ENCODE assay signal across 8 cellular contexts in the genomic region with DNA sequence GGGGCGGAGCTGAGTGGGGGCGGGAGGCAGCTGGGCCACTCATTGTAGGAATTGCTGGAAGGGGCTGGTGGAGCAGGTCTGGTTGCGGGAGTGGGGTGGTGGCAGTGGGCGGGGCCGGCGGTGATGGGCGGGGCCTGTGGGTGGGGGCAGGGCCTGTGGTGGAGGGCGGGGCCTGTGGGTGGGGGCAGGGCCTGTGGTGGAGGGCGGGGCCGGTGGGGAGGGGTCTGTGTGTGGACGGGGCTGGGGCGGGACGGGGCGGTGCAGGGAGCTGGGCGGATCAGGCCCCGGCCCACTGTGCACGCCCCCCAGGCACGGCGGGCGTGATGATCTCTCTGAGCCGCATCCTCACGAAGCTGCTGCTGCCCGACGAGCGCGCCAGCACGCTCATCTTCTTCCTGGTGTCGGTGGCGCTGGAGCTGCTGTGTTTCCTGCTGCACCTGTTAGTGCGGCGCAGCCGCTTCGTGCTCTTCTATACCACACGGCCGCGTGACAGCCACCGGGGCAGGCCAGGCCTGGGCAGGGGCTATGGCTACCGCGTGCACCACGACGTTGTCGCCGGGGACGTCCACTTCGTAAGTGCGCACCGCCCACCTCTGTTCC. TPM values are rescaled to one million over a fixed set of nuclear protein-coding genes. Genes with fewer than 3 reads are reported as not detected.
DNase-seq lines count a peak whose midpoint lies in the region; ATAC-seq and TF ChIP-seq lines count a peak whose summit lies in the region.

No MANE protein-coding gene starts in this region.

- no peaks in the 10 kb centered on the region for H4K20me1 ChIP-seq in DOHH2 (ENCODE audit: control insufficient read depth, insufficient read depth, low read depth, low read length)

- ATAC-seq in GM21825 (IDR thresholded peaks at IDR 0.05; ENCODE audit: unreplicated experiment): no peak

- H3K27ac ChIP-seq in DOHH2 (ENCODE audit: low read depth, low read length) (no peak overlapping the region), tibial artery (no peak overlapping the region), stomach (no peak overlapping the region)

- H3K4me3 ChIP-seq in DOHH2 (ENCODE audit: low read length): peak overlapping the region; percentile 76
- no peak overlapping the region for H3K4me3 ChIP-seq in tibial artery
- peak overlapping the region in 2 of 4 donors; percentile 9 to 22 for H3K4me3 ChIP-seq in stomach

- DNase-seq in NCI-H1048 (lab: John Stamatoyannopoulos, UW) (peak; percentile 70), left kidney (ENCODE audit: low read depth, low spot score) (peak; percentile 83), tibial artery (no peak), stomach (no peak)
- DNase-seq in activated T-cell treated with anti-CD3 and anti-CD28 coated beads, Interleukin-2, amount 50 U/mL, for 1 hour: peak; percentile 74
- peak; percentile 61 for DNase-seq in stimulated activated naive CD4-positive, alpha-beta T cell treated with Interleukin-2 at 50 U/mL for 16 hours (lab: John Stamatoyannopoulos, UW)

- TF ChIP-seq POLR2A in stomach (IDR thresholded peaks at IDR 0.05): no peak

- H3K9me2 ChIP-seq in DOHH2 (replicated peaks; ENCODE audit: control insufficient read depth, low read length): no peaks in the 10 kb centered on the region

- no peak for TF ChIP-seq EP300 in stomach (IDR thresholded peaks at IDR 0.05)

- H3K9me3 ChIP-seq in DOHH2 (ENCODE audit: control insufficient read depth, insufficient read depth, low read length) (no peaks in the 10 kb centered on the region), tibial artery (no peaks in the 10 kb centered on the region), stomach (no peaks in the 10 kb centered on the region)

- no peaks in the 10 kb centered on the region for H3K79me2 ChIP-seq in DOHH2 (ENCODE audit: control insufficient read depth, low read length)

- WGBS in stomach, 5 donors: 21 to 48% (median 35%) methylated on average over 7 to 47 of the region's 47 CpGs

- H3K4me1 ChIP-seq in DOHH2 (ENCODE audit: control insufficient read depth, low read length): peaks cover 15% of the 10 kb centered on the region
- no peaks in the 10 kb centered on the region for H3K4me1 ChIP-seq in tibial artery
- peaks cover 0 to 14% (median 3%) of the 10 kb centered on the region in 4 donors for H3K4me1 ChIP-seq in stomach

- no peak for TF ChIP-seq CTCF in DOHH2 (IDR thresholded peaks at IDR 0.05; ENCODE audit: low read depth, low read length, poor library complexity, severe bottlenecking)
- no peak for TF ChIP-seq CTCF in tibial artery (IDR thresholded peaks at IDR 0.05)
- TF ChIP-seq CTCF in stomach (IDR thresholded peaks at IDR 0.05): no peak

- H3F3A ChIP-seq in DOHH2 (ENCODE audit: control insufficient read depth, insufficient read depth): no peaks in the 10 kb centered on the region

- H3K4me2 ChIP-seq in DOHH2 (ENCODE audit: low read length): peak overlapping the region; percentile 95

- H3K36me3 ChIP-seq in DOHH2 (ENCODE audit: control insufficient read depth, low read length) (no peaks in the 10 kb centered on the region), tibial artery (no peaks in the 10 kb centered on the region), stomach (no peaks in the 10 kb centered on the region)

- intact Hi-C loops in tibial artery (cut with DNase I; ENCODE audit: low total_unique reads): no loop called here
- intact Hi-C loops in stomach (cut with DNase I; ENCODE audit: low total_unique reads): no loop called here

- H3K27me3 ChIP-seq in DOHH2 (ENCODE audit: control insufficient read depth, low read length) (peaks cover 5% of the 10 kb centered on the region), tibial artery (peaks cover 0 to 36% of the 10 kb centered on the region in 2 donors), stomach (peaks cover 0 to 30% (median 3%) of the 10 kb centered on the region in 3 donors)

RNA-seq across cellular contexts. Expression of gene SLC29A4, which starts 14.0 kb away (rescaled TPM):
- total RNA-seq in stomach: 1 to 10 TPM; 2.4 to 8.2 (median 4.1) TPM
- polyA plus RNA-seq in stomach: 1 to 10 TPM; 2.7 to 6.5 (median 3.7) TPM

Comparison
In these comparisons a context has a peak if more than half of its experiments do, and no peak if none do; other contexts are left out.
1. DNase-seq: peak in NCI-H1048 (single experiment), activated T-cell treated with anti-CD3 and anti-CD28 coated beads, Interleukin-2, amount 50 U/mL, for 1 hour (single experiment), left kidney (single experiment) and stimulated activated naive CD4-positive, alpha-beta T cell treated with Interleukin-2 at 50 U/mL for 16 hours (single experiment); none in tibial artery (0 of 2) and stomach (single experiment).